ENCODE assay signal across 17 cellular contexts in the genomic region with DNA sequence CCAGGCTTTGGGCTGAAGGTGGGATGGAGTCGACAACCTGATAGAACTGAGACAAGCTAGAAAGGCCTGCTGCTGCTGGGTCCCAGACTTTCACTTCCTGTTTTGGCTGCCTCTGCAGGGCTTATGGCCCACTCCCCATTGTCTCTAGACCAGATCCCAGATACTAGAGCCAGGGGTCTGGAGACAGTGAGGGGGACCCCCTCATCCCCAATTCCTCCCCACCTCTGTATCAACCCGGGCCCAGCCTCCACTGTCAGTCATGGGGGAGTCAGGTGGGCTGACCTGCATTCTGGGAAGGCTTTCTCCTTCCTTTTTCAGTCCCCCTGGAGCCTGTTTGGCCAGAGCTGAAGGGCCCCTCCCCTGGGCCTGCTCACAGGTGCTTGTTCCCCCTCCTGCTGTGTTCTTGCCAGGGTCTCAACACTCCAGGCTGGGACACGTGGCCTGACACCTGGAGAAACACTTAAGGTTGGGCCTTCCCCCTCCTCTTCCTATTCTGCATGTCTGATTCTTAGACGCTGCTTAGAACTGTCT. TPM values are rescaled to one million over a fixed set of nuclear protein-coding genes. Genes with fewer than 3 reads are reported as not detected.
A peak's percentile ranks its signal among the peaks of the same experiment; 100 is the strongest.
DNase-seq lines count a peak whose midpoint lies in the region; ATAC-seq and TF ChIP-seq lines count a peak whose summit lies in the region.
"Had no signal": no experiment of that assay in that cellular context is flagged by ENCODE, and none has a peak within 500 bp of the region (broad histone marks: within the 10 kb centered on the region; RNA-seq: fewer than 3 reads in every experiment).

No MANE protein-coding gene starts in this region.

- no peak for ATAC-seq in stimulated activated naive CD8-positive, alpha-beta T cell treated with anti-CD3 and anti-CD28 coated beads, Interleukin-15, amount 100 ng/mL, for 72 hours
- no peak for ATAC-seq in stimulated activated naive CD8-positive, alpha-beta T cell treated with anti-CD3 and anti-CD28 coated beads, Interleukin-15, Interleukin-2, amounts not matched to agents 100 U/mL and 50 U/mL, for 24 hours
- no peak for ATAC-seq in HG03045 (IDR thresholded peaks at IDR 0.05; ENCODE audit: unreplicated experiment)
- ATAC-seq: gastroesophageal sphincter, left cardiac atrium had no signal

- peaks cover 11% of the 10 kb centered on the region for H3K4me1 Mint-ChIP-seq in stimulated activated naive CD8-positive, alpha-beta T cell treated with anti-CD3 and anti-CD28 coated beads, Interleukin-15, amount 100 ng/mL, for 72 hours

- no peak for DNase-seq in stimulated activated naive CD8-positive, alpha-beta T cell treated with anti-CD3 and anti-CD28 coated beads, Interleukin-15, amount 100 ng/mL, for 72 hours
- no peak for DNase-seq in stimulated activated naive CD8-positive, alpha-beta T cell treated with anti-CD3 and anti-CD28 coated beads, Interleukin-15, Interleukin-2, amounts not matched to agents 100 U/mL and 50 U/mL, for 24 hours
- DNase-seq in Karpas-422 (peak; percentile 69), WERI-Rb-1 (peak; percentile 8), HuH-7.5 (ENCODE audit: low spot score) (no peak), SW 1271 (lab: John Stamatoyannopoulos, UW) (no peak)
- DNase-seq in activated CD4-positive, alpha-beta T cell treated with anti-CD3 and anti-CD28 coated beads for 1 hour, result no peak
- DNase-seq: brain microvascular endothelial cell, KBM-7, left cardiac atrium, uterus had no signal

- H3K9me3 ChIP-seq in Karpas-422 (ENCODE audit: low read length) (no peaks in the 10 kb centered on the region), WERI-Rb-1 (ENCODE audit: severe bottlenecking) (no peaks in the 10 kb centered on the region)
- H3K9me3 ChIP-seq: gastroesophageal sphincter, SJSA1, uterus had no signal

- H3K27me3 Mint-ChIP-seq in stimulated activated naive CD8-positive, alpha-beta T cell treated with anti-CD3 and anti-CD28 coated beads, Interleukin-15, amount 100 ng/mL, for 72 hours, result peaks cover 6% of the 10 kb centered on the region

- H3K27ac ChIP-seq in Karpas-422 (ENCODE audit: low read length) (no peak overlapping the region), WERI-Rb-1 (no peak overlapping the region)
- H3K27ac ChIP-seq: brain microvascular endothelial cell, gastroesophageal sphincter, neural progenitor cell, SJSA1, uterus had no signal

- H3K9me3 Mint-ChIP-seq in stimulated activated naive CD8-positive, alpha-beta T cell treated with anti-CD3 and anti-CD28 coated beads, Interleukin-15, amount 100 ng/mL, for 72 hours, result no peaks in the 10 kb centered on the region
- H3K9me3 Mint-ChIP-seq: activated T-helper 2 cell treated with anti-CD3 and anti-CD28 coated beads, Interferon-gamma antibody, Interleukin-2, Interleukin-4, amounts not matched to agents 10 μg/mL and 5 μg/mL and 100 μg/mL, durations not matched to agents 14 hours and 24 hours and 36 hours; neural progenitor cell had no signal

- H3K4me3 ChIP-seq in Karpas-422 (ENCODE audit: low read length) (no peak overlapping the region), WERI-Rb-1 (ENCODE audit: low read depth, low read length) (no peak overlapping the region)
- H3K4me3 ChIP-seq: gastroesophageal sphincter, neural progenitor cell, SJSA1, uterus had no signal

- no peak overlapping the region for H3K4me2 ChIP-seq in Karpas-422 (ENCODE audit: low read depth, low read length, poor library complexity, severe bottlenecking)
- H3K4me2 ChIP-seq: neural progenitor cell had no signal

- no peaks in the 10 kb centered on the region; the same call in 1 of the 2 replicates for H4K20me1 ChIP-seq in Karpas-422 (ENCODE audit: insufficient read depth, low read depth, low read length)

- no peaks in the 10 kb centered on the region for H3K9me2 ChIP-seq in Karpas-422 (replicated peaks; ENCODE audit: insufficient read depth, low read length)

- H3K27me3 ChIP-seq in Karpas-422 (ENCODE audit: low read length) (no peaks in the 10 kb centered on the region), WERI-Rb-1 (ENCODE audit: insufficient read depth, low read depth, severe bottlenecking) (peaks cover 4% of the 10 kb centered on the region)
- H3K27me3 ChIP-seq: brain microvascular endothelial cell, SJSA1, uterus had no signal

- no peak overlapping the region for H2AFZ ChIP-seq in Karpas-422 (ENCODE audit: low read length)
- H2AFZ ChIP-seq: neural progenitor cell had no signal

- no peak overlapping the region for H3K9ac ChIP-seq in Karpas-422 (ENCODE audit: low read length)
- H3K9ac ChIP-seq: neural progenitor cell had no signal

- no peaks in the 10 kb centered on the region for H3K79me2 ChIP-seq in Karpas-422 (ENCODE audit: low read length)

- H3K4me1 ChIP-seq in Karpas-422 (ENCODE audit: low read length), result peaks cover 9% of the 10 kb centered on the region
- H3K4me1 ChIP-seq: gastroesophageal sphincter, SJSA1, uterus had no signal

- H3K4me3 Mint-ChIP-seq in stimulated activated naive CD8-positive, alpha-beta T cell treated with anti-CD3 and anti-CD28 coated beads, Interleukin-15, amount 100 ng/mL, for 72 hours, result no peak overlapping the region
- H3K4me3 Mint-ChIP-seq: neural progenitor cell had no signal

- TF ChIP-seq CTCF in WERI-Rb-1 (IDR thresholded peaks at IDR 0.05; ENCODE audit: low read depth, low read length), result no peak

- H3K27ac Mint-ChIP-seq in stimulated activated naive CD8-positive, alpha-beta T cell treated with anti-CD3 and anti-CD28 coated beads, Interleukin-15, amount 100 ng/mL, for 72 hours, result peak overlapping the region; percentile 49 to 79
- H3K27ac Mint-ChIP-seq: activated T-helper 2 cell treated with anti-CD3 and anti-CD28 coated beads, Interferon-gamma antibody, Interleukin-2, Interleukin-4, amounts not matched to agents 10 μg/mL and 5 μg/mL and 100 μg/mL, durations not matched to agents 14 hours and 24 hours and 36 hours; neural progenitor cell had no signal

- H3K36me3 ChIP-seq in Karpas-422 (ENCODE audit: insufficient read depth, low read length), result no peaks in the 10 kb centered on the region
- H3K36me3 ChIP-seq in WERI-Rb-1, result peaks cover 3% of the 10 kb centered on the region
- H3K36me3 ChIP-seq: neural progenitor cell, uterus had no signal

RNA-seq across cellular contexts. Expression of a gene that starts 18.0 kb away (rescaled TPM):
- not detected in 2 replicates for total RNA-seq in Karpas-422 (2014; rRNA removed; shearing (Covaris generic); ENCODE audit: low replicate concordance)
- total RNA-seq: activated T-helper 2 cell treated with anti-CD3 and anti-CD28 coated beads, Interferon-gamma antibody, Interleukin-2, Interleukin-4, amounts not matched to agents 10 μg/mL and 5 μg/mL and 100 μg/mL, durations not matched to agents 14 hours and 24 hours and 36 hours; gastroesophageal sphincter; left cardiac atrium; NCI-H460; SJSA1; uterus had no signal

RNA-seq across cellular contexts. Expression of a gene that starts 20.6 kb away (rescaled TPM):
- total RNA-seq in Karpas-422 (2014; rRNA removed; shearing (Covaris generic); ENCODE audit: low replicate concordance), result 11.9 and 12.3 TPM in 2 replicates

Comparison
In these comparisons a context has a peak if more than half of its experiments do, and no peak if none do; other contexts are left out.
1. DNase-seq: peak in Karpas-422 (single experiment) and WERI-Rb-1 (single experiment); none in stimulated activated naive CD8-positive, alpha-beta T cell treated with anti-CD3 and anti-CD28 coated beads, Interleukin-15, amount 100 ng/mL, for 72 hours (0 of 2), stimulated activated naive CD8-positive, alpha-beta T cell treated with anti-CD3 and anti-CD28 coated beads, Interleukin-15, Interleukin-2, amounts not matched to agents 100 U/mL and 50 U/mL, for 24 hours (single experiment), activated CD4-positive, alpha-beta T cell treated with anti-CD3 and anti-CD28 coated beads for 1 hour (single experiment), HuH-7.5 (single experiment) and SW 1271 (0 of 2).